In the genomic region with DNA sequence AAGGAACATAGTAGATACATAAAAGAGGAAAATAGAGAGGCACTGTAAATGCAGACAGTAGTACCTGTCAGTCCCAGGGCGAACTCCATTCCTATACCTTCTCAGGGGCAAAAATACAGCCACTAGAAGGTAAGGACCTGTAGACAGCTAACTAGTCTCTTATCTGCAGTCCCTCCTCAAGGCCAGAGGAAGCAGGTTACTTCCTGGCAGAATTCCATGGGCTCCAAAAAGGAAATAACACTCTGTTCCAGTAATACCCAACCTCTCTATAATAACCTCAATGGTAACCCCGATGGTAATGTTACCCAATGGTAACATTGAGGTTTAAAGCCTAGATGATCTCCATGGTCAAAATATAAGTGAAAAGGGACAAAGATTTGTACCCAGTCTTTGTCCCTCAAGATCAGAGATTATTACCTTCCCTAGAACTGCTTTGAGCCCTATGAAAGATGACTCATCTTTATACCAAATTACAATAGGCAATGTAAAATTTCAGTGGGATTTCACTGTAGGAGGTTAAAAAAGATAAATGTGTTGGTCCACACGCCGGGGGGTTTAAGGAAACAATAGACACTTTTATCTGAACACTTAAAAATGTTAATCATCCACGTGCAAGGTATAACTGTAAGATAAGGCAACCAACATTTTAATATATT, we compare ENCODE assay signal across 1 cellular context.
TF ChIP-seq lines count a peak whose summit lies in the region.

No MANE protein-coding gene starts in this region.

TF ChIP-seq in HepG2, 621 proteins besides CTCF, POLR2A, EP300 and RAD21 (continued from another document):
- TF ChIP-seq, protein P1, sequence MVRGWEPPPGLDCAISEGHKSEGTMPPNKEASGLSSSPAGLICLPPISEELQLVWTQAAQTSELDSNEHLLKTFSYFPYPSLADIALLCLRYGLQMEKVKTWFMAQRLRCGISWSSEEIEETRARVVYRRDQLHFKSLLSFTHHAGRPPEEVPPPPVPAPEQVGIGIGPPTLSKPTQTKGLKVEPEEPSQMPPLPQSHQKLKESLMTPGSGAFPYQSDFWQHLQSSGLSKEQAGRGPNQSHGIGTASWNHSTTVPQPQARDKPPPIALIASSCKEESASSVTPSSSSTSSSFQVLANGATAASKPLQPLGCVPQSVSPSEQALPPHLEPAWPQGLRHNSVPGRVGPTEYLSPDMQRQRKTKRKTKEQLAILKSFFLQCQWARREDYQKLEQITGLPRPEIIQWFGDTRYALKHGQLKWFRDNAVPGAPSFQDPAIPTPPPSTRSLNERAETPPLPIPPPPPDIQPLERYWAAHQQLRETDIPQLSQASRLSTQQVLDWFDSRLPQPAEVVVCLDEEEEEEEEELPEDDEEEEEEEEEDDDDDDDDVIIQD (CRISPR knock-in tag; IDR thresholded peaks at IDR 0.05; ENCODE audit: low read depth), result peak; percentile 43; the same call in 1 of the 2 replicates
- TF ChIP-seq ZNF777 (CRISPR knock-in tag; IDR thresholded peaks at IDR 0.05) (no peak), NBN (conservative IDR thresholded peaks at IDR 0.05) (no peak), HOXA7 (CRISPR knock-in tag; IDR thresholded peaks at IDR 0.05) (no peak), CHD4 (IDR thresholded peaks at IDR 0.05; ENCODE audit: borderline replicate concordance, low read length) (no peak), ZNF652 (CRISPR knock-in tag; IDR thresholded peaks at IDR 0.05; ENCODE audit: borderline replicate concordance, low read depth) (peak; percentile 49; the same call in 1 of the 2 replicates)
- TF ChIP-seq, protein P2, sequence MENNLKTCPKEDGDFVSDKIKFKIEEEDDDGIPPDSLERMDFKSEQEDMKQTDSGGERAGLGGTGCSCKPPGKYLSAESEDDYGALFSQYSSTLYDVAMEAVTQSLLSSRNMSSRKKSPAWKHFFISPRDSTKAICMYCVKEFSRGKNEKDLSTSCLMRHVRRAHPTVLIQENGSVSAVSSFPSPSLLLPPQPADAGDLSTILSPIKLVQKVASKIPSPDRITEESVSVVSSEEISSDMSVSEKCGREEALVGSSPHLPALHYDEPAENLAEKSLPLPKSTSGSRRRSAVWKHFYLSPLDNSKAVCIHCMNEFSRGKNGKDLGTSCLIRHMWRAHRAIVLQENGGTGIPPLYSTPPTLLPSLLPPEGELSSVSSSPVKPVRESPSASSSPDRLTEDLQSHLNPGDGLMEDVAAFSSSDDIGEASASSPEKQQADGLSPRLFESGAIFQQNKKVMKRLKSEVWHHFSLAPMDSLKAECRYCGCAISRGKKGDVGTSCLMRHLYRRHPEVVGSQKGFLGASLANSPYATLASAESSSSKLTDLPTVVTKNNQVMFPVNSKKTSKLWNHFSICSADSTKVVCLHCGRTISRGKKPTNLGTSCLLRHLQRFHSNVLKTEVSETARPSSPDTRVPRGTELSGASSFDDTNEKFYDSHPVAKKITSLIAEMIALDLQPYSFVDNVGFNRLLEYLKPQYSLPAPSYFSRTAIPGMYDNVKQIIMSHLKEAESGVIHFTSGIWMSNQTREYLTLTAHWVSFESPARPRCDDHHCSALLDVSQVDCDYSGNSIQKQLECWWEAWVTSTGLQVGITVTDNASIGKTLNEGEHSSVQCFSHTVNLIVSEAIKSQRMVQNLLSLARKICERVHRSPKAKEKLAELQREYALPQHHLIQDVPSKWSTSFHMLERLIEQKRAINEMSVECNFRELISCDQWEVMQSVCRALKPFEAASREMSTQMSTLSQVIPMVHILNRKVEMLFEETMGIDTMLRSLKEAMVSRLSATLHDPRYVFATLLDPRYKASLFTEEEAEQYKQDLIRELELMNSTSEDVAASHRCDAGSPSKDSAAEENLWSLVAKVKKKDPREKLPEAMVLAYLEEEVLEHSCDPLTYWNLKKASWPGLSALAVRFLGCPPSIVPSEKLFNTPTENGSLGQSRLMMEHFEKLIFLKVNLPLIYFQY (CRISPR knock-in tag; IDR thresholded peaks at IDR 0.05; ENCODE audit: borderline replicate concordance), result no peak
- TF ChIP-seq, protein P3, sequence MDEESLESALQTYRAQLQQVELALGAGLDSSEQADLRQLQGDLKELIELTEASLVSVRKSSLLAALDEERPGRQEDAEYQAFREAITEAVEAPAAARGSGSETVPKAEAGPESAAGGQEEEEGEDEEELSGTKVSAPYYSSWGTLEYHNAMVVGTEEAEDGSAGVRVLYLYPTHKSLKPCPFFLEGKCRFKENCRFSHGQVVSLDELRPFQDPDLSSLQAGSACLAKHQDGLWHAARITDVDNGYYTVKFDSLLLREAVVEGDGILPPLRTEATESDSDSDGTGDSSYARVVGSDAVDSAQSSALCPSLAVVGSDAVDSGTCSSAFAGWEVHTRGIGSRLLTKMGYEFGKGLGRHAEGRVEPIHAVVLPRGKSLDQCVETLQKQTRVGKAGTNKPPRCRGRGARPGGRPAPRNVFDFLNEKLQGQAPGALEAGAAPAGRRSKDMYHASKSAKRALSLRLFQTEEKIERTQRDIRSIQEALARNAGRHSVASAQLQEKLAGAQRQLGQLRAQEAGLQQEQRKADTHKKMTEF (CRISPR knock-in tag; IDR thresholded peaks at IDR 0.05), result no peak
TF ChIP-seq in HepG2: peak in this region for 3.
